In the genomic region with DNA sequence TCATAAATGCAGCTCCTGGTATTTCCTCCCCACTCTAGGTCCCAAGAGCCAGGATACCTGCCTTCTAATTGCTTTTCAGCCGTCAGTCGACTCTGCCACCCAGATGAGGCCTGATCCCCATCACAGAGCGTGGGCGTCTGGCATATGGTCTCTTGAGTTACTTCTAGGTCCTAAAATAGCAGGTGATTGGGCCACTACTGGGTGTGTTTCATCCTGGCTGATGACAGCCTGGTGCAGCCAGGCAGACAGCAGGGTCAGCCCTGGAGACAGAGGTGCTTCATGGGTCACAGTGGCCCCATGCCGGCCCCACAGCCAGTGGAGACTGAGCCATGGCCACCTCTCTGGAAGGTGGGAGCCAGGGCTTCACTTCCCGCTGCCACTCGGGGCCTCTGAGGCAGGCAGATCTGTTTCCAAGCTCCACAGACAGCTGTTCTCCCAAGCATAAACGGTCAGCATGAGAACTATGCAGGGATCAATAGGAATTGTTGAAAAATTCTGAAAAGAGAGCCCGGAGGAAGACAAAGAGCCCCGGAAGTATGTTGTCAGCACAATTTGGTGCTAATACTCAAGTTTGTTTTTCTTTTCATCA, we compare ENCODE assay signal across 1 cellular context.
TF ChIP-seq lines count a peak whose summit lies in the region.

No MANE protein-coding gene starts in this region.

TF ChIP-seq in GM23338, 12 proteins besides CTCF, POLR2A, EP300 and RAD21:
- TF ChIP-seq ZNF462 (CRISPR knock-in tag; IDR thresholded peaks at IDR 0.05) (no peak), JUNB (IDR thresholded peaks at IDR 0.05; ENCODE audit: unreplicated experiment) (no peak), EZH2phosphoT487 (IDR thresholded peaks at IDR 0.05; ENCODE audit: unreplicated experiment) (no peak), POLR2AphosphoS5 (IDR thresholded peaks at IDR 0.05; ENCODE audit: low read depth) (no peak), CREB1 (CRISPR knock-in tag; IDR thresholded peaks at IDR 0.05; ENCODE audit: low read depth) (no peak), ETS1 (IDR thresholded peaks at IDR 0.05) (no peak), ZNF331 (CRISPR knock-in tag; IDR thresholded peaks at IDR 0.05; ENCODE audit: low read depth) (no peak), ZNF114 (CRISPR knock-in tag; IDR thresholded peaks at IDR 0.05) (no peak), REST (IDR thresholded peaks at IDR 0.05; ENCODE audit: unreplicated experiment) (no peak), STAT1 (IDR thresholded peaks at IDR 0.05; ENCODE audit: unreplicated experiment) (no peak)
